ENCODE assay signal across 8 cellular contexts in genomic region chr7:3922175-3922635, GRCh38.
DNase-seq lines count a peak whose midpoint lies in the region; ATAC-seq and TF ChIP-seq lines count a peak whose summit lies in the region.

No MANE protein-coding gene starts in this region.

- no peaks in the 10 kb centered on the region for H3K9me3 Mint-ChIP-seq in Caco-2 (ENCODE audit: unreplicated experiment)

- H3K27ac Mint-ChIP-seq in Caco-2 (ENCODE audit: unreplicated experiment) = peak overlapping the region; percentile 60

- H3K27ac ChIP-seq in coronary artery (peak overlapping the region in 1 of 2 donors; percentile 15), right lobe of liver (no peak overlapping the region), gastroesophageal sphincter (no peak overlapping the region)

- BruUV-seq in Caco-2 (replicated peaks; lab: Mats Ljungman, UMichigan) = no TSS peak

- H3K4me1 ChIP-seq in Caco-2 = no peaks in the 10 kb centered on the region
- no peaks in the 10 kb centered on the region for H3K4me1 ChIP-seq in right lobe of liver
- no peaks in the 10 kb centered on the region for H3K4me1 ChIP-seq in gastroesophageal sphincter

- CTCF ChIA-PET in Caco-2 (lab: Charles Lee) = interaction anchor here (0.6 kb wide), 1 partner anchor 418 kb away, joined by 5 read pairs; no protein-coding TSS in a partner anchor

- POLR2A ChIA-PET in Caco-2 (lab: Charles Lee) = no interaction called here

- H3K36me3 ChIP-seq in Caco-2 (ENCODE audit: control insufficient read depth, insufficient read depth, low read length) (no peaks in the 10 kb centered on the region), right lobe of liver (no peaks in the 10 kb centered on the region), gastroesophageal sphincter (no peaks in the 10 kb centered on the region)

- no peak overlapping the region for H3K4me3 ChIP-seq in Caco-2 (ENCODE audit: low read depth, low read length)
- H3K4me3 ChIP-seq in coronary artery = peak overlapping the region; percentile 1
- no peak overlapping the region for H3K4me3 ChIP-seq in right lobe of liver
- no peak overlapping the region for H3K4me3 ChIP-seq in gastroesophageal sphincter

- ATAC-seq in right lobe of liver (peak; percentile 36 to 56 (median 47)), gastroesophageal sphincter (no peak), GM21360 (IDR thresholded peaks at IDR 0.05; ENCODE audit: unreplicated experiment) (no peak), GM21526 (IDR thresholded peaks at IDR 0.05; ENCODE audit: low FRiP score, unreplicated experiment) (no peak), HG03045 (IDR thresholded peaks at IDR 0.05; ENCODE audit: unreplicated experiment) (no peak)

- TF ChIP-seq POLR2A in right lobe of liver (IDR thresholded peaks at IDR 0.05) (no peak), gastroesophageal sphincter (IDR thresholded peaks at IDR 0.05) (no peak)

- no peaks in the 10 kb centered on the region for H3K27me3 Mint-ChIP-seq in Caco-2 (ENCODE audit: insufficient read depth, unreplicated experiment)

- H3K4me1 Mint-ChIP-seq in Caco-2 (ENCODE audit: low read depth, unreplicated experiment) = no peaks in the 10 kb centered on the region

- H3K9me3 ChIP-seq in Caco-2 (no peaks in the 10 kb centered on the region), right lobe of liver (no peaks in the 10 kb centered on the region), gastroesophageal sphincter (no peaks in the 10 kb centered on the region)

- TF ChIP-seq EP300 in gastroesophageal sphincter (IDR thresholded peaks at IDR 0.05) = no peak

- no peaks in the 10 kb centered on the region for H3K27me3 ChIP-seq in Caco-2 (replicated peaks; ENCODE audit: control insufficient read depth, insufficient read depth, low read length)
- H3K27me3 ChIP-seq in right lobe of liver = no peaks in the 10 kb centered on the region
- H3K27me3 ChIP-seq in gastroesophageal sphincter = no peaks in the 10 kb centered on the region

- no peak overlapping the region for H3K4me3 Mint-ChIP-seq in Caco-2 (ENCODE audit: unreplicated experiment)

- no peaks in the 10 kb centered on the region for H3K36me3 Mint-ChIP-seq in Caco-2 (ENCODE audit: insufficient read depth, unreplicated experiment)

- intact Hi-C loops in Caco-2 (cut with micrococcal nuclease; ENCODE audit: unreplicated experiment) = loop anchor here (2.0 kb wide), 2 partner anchors 557 to 709 kb away; no protein-coding TSS in a partner anchor
- intact Hi-C loops in right lobe of liver (cut with DNase I) = no loop called here

- TF ChIP-seq CTCF in Caco-2 (IDR thresholded peaks at IDR 0.05; ENCODE audit: insufficient read depth in 1 of 2, low read depth in 1 of 2, low read length in 1 of 2, severe bottlenecking in 1 of 2, unreplicated experiment in 1 of 2) (peak in 1 of 2 experiments; percentile 27), coronary artery (IDR thresholded peaks at IDR 0.05) (no peak), right lobe of liver (IDR thresholded peaks at IDR 0.05) (peak in 2 of 4 donors; percentile 9 to 18), gastroesophageal sphincter (IDR thresholded peaks at IDR 0.05) (no peak)

- DNase-seq in Caco-2 (peak; percentile 55 to 69), LoVo (ENCODE audit: low spot score) (peak; percentile 43), coronary artery (ENCODE audit: low spot score) (no peak), right lobe of liver (no peak)

- 41% methylated on average over 8 of the region's 10 CpGs for WGBS in right lobe of liver (ENCODE audit: insufficient coverage, low coverage, low lambda C conversion rate, missing lambda C conversion rate)
- WGBS in gastroesophageal sphincter (ENCODE audit: low coverage in 1 of 2), 2 donors = 40 to 52% methylated on average over 1 to 8 of the region's 10 CpGs

Comparison
In these comparisons a context has a peak if more than half of its experiments do, and no peak if none do; other contexts are left out.
1. DNase-seq: peak in Caco-2 (2 of 2) and LoVo (single experiment); none in coronary artery (single experiment) and right lobe of liver (0 of 3).
2. ATAC-seq: peak in right lobe of liver (4 of 4); none in gastroesophageal sphincter (single experiment), GM21360 (single experiment), GM21526 (single experiment) and HG03045 (single experiment).